In genomic region chr4:151376540-151376939, GRCh38 we compare ENCODE assay signal across 28 cellular contexts.
"Had no signal": no experiment of that assay in that cellular context is flagged by ENCODE, and none has a peak within 500 bp of the region (broad histone marks: within the 10 kb centered on the region; RNA-seq: fewer than 3 reads in every experiment).

No MANE protein-coding gene starts in this region.

- H3K4me3 Mint-ChIP-seq: stimulated activated effector memory CD8-positive, alpha-beta T cell treated with anti-CD3 and anti-CD28 coated beads, Interleukin-12 subunit alpha, Interleukin-12 subunit beta, amount 100 ng/mL, for 72 hours; stimulated activated memory B cell treated with anti-CD40 and anti-IgM and Interleukin-4, amounts not matched to agents 10 μg/mL and 1 μg/mL and 100 μg/mL, for 72 hours; stimulated activated naive B cell treated with anti-CD40 and anti-IgM and Interleukin-4, amounts not matched to agents 10 μg/mL and 1 μg/mL and 100 μg/mL, for 72 hours; stimulated activated naive CD8-positive, alpha-beta T cell treated with anti-CD3 and anti-CD28 coated beads, Interleukin-15, amount 100 ng/mL, for 72 hours; stimulated activated naive CD8-positive, alpha-beta T cell treated with anti-CD3 and anti-CD28 coated beads, Interleukin-15, Interleukin-2, amounts not matched to agents 100 ng/mL and 50 ng/mL, for 24 hours; type B pancreatic cell had no signal

- DNase-seq: stimulated activated CD4-positive, alpha-beta T cell treated with anti-CD3 and anti-CD28 coated beads, Interleukin-2, amount 100 ng/mL, for 48 hours; stimulated activated CD4-positive, alpha-beta T cell treated with anti-CD3 and anti-CD28 coated beads, Interleukin-4, amount 100 ng/mL, for 1 hour; stimulated activated CD4-positive, alpha-beta T cell treated with anti-CD3 and anti-CD28 coated beads, Interleukin-4, amount 100 ng/mL, for 24 hours; stimulated activated CD4-positive, alpha-beta T cell treated with anti-CD3 and anti-CD28 coated beads, Interleukin-4, amount 100 ng/mL, for 4 hours; stimulated activated CD8-positive, alpha-beta memory T cell treated with anti-CD3 and anti-CD28 coated beads, Interleukin-4, amount 100 ng/mL, for 48 hours; stimulated activated naive B cell treated with anti-CD40 and anti-IgM and Interleukin-4, amounts not matched to agents 10 μg/mL and 1 μg/mL and 100 μg/mL, for 72 hours; stimulated activated naive CD4-positive, alpha-beta T cell; stimulated activated naive CD4-positive, alpha-beta T cell treated with Interleukin-2 at 50 U/mL for 16 hours; stimulated activated naive CD8-positive, alpha-beta T cell treated with anti-CD3 and anti-CD28 coated beads, Interleukin-15, amount 100 ng/mL, for 72 hours; stimulated activated naive CD8-positive, alpha-beta T cell treated with anti-CD3 and anti-CD28 coated beads, Interleukin-15, Interleukin-2, amounts not matched to agents 100 U/mL and 50 U/mL, for 24 hours; stomach; substantia nigra; testis; thyroid gland; tibial artery; transverse colon; trophoblast cell; upper lobe of left lung; upper lobe of right lung; uterus had no signal

- H3K9me3 ChIP-seq: stomach, suprapubic skin, testis, thoracic aorta, thyroid gland, tibial artery, tibial nerve, upper lobe of left lung, upper lobe of right lung, uterus, vagina had no signal

- H3K27me3 Mint-ChIP-seq: stimulated activated naive CD8-positive, alpha-beta T cell treated with anti-CD3 and anti-CD28 coated beads, Interleukin-15, amount 100 ng/mL, for 72 hours; type B pancreatic cell had no signal

- H3K9me3 Mint-ChIP-seq: stimulated activated effector memory CD8-positive, alpha-beta T cell treated with anti-CD3 and anti-CD28 coated beads, Interleukin-12 subunit alpha, Interleukin-12 subunit beta, amount 100 ng/mL, for 72 hours; stimulated activated naive CD8-positive, alpha-beta T cell treated with anti-CD3 and anti-CD28 coated beads, Interleukin-15, amount 100 ng/mL, for 72 hours; stimulated activated naive CD8-positive, alpha-beta T cell treated with anti-CD3 and anti-CD28 coated beads, Interleukin-15, Interleukin-2, amounts not matched to agents 100 ng/mL and 50 ng/mL, for 24 hours had no signal

- ATAC-seq: stimulated activated effector memory CD8-positive, alpha-beta T cell treated with anti-CD3 and anti-CD28 coated beads, Interleukin-12 subunit alpha, Interleukin-12 subunit beta, amount 100 ng/mL, for 72 hours; stimulated activated memory B cell treated with anti-CD40 and anti-IgM and Interleukin-4, amounts not matched to agents 10 μg/mL and 1 μg/mL and 100 μg/mL, for 72 hours; stimulated activated naive B cell treated with anti-CD40 and anti-IgM and Interleukin-4, amounts not matched to agents 10 μg/mL and 1 μg/mL and 100 μg/mL, for 72 hours; stimulated activated naive CD8-positive, alpha-beta T cell treated with anti-CD3 and anti-CD28 coated beads, Interleukin-15, amount 100 ng/mL, for 72 hours; stimulated activated naive CD8-positive, alpha-beta T cell treated with anti-CD3 and anti-CD28 coated beads, Interleukin-15, Interleukin-2, amounts not matched to agents 100 U/mL and 50 U/mL, for 24 hours; upper lobe of right lung had no signal

- H3K27me3 ChIP-seq: stomach, suprapubic skin, testis, thyroid gland, tibial artery, tibial nerve, transverse colon, upper lobe of left lung, upper lobe of right lung, uterus, vagina had no signal

- H3K4me1 ChIP-seq: stomach, suprapubic skin, testis, thyroid gland, tibial artery, tibial nerve, transverse colon, upper lobe of left lung, upper lobe of right lung, uterus, vagina had no signal

- H3K27ac ChIP-seq: stomach, suprapubic skin, testis, thoracic aorta, thyroid gland, tibial artery, tibial nerve, transverse colon, upper lobe of left lung, upper lobe of right lung, uterus, vagina had no signal

- H3K4me3 ChIP-seq: stomach, suprapubic skin, testis, thoracic aorta, thyroid gland, tibial artery, tibial nerve, transverse colon, upper lobe of left lung, upper lobe of right lung, uterus, vagina had no signal

- H3K36me3 Mint-ChIP-seq: stimulated activated effector memory CD8-positive, alpha-beta T cell treated with anti-CD3 and anti-CD28 coated beads, Interleukin-12 subunit alpha, Interleukin-12 subunit beta, amount 100 ng/mL, for 72 hours; stimulated activated memory B cell treated with anti-CD40 and anti-IgM and Interleukin-4, amounts not matched to agents 10 μg/mL and 1 μg/mL and 100 μg/mL, for 72 hours; stimulated activated naive B cell treated with anti-CD40 and anti-IgM and Interleukin-4, amounts not matched to agents 10 μg/mL and 1 μg/mL and 100 μg/mL, for 72 hours; type B pancreatic cell had no signal

- H3K36me3 ChIP-seq: stomach, suprapubic skin, thoracic aorta, thyroid gland, tibial artery, tibial nerve, transverse colon, upper lobe of left lung, upper lobe of right lung, uterus, vagina had no signal

- H3K27ac Mint-ChIP-seq: stimulated activated effector memory CD8-positive, alpha-beta T cell treated with anti-CD3 and anti-CD28 coated beads, Interleukin-12 subunit alpha, Interleukin-12 subunit beta, amount 100 ng/mL, for 72 hours; stimulated activated memory B cell treated with anti-CD40 and anti-IgM and Interleukin-4, amounts not matched to agents 10 μg/mL and 1 μg/mL and 100 μg/mL, for 72 hours; stimulated activated naive B cell treated with anti-CD40 and anti-IgM and Interleukin-4, amounts not matched to agents 10 μg/mL and 1 μg/mL and 100 μg/mL, for 72 hours; stimulated activated naive CD8-positive, alpha-beta T cell treated with anti-CD3 and anti-CD28 coated beads, Interleukin-15, amount 100 ng/mL, for 72 hours; stimulated activated naive CD8-positive, alpha-beta T cell treated with anti-CD3 and anti-CD28 coated beads, Interleukin-15, Interleukin-2, amounts not matched to agents 100 ng/mL and 50 ng/mL, for 24 hours; type B pancreatic cell had no signal

- H3K4me1 Mint-ChIP-seq: stimulated activated effector memory CD8-positive, alpha-beta T cell treated with anti-CD3 and anti-CD28 coated beads, Interleukin-12 subunit alpha, Interleukin-12 subunit beta, amount 100 ng/mL, for 72 hours; stimulated activated memory B cell treated with anti-CD40 and anti-IgM and Interleukin-4, amounts not matched to agents 10 μg/mL and 1 μg/mL and 100 μg/mL, for 72 hours; stimulated activated naive B cell treated with anti-CD40 and anti-IgM and Interleukin-4, amounts not matched to agents 10 μg/mL and 1 μg/mL and 100 μg/mL, for 72 hours; stimulated activated naive CD8-positive, alpha-beta T cell treated with anti-CD3 and anti-CD28 coated beads, Interleukin-15, amount 100 ng/mL, for 72 hours had no signal
